In genomic region chr9:113011911-113012381, GRCh38 we compare ENCODE assay signal across 1 cellular context.
TF ChIP-seq lines count a peak whose summit lies in the region.

Gene ZNF883 (minus strand): TSS chr9:113012192.

TF ChIP-seq in HepG2, 621 proteins besides CTCF, POLR2A, EP300 and RAD21 (continued from another document and continues in another):
- no peak for TF ChIP-seq ZNF318 (CRISPR knock-in tag; IDR thresholded peaks at IDR 0.05)
- no peak for TF ChIP-seq ZNF749 (CRISPR knock-in tag; IDR thresholded peaks at IDR 0.05; ENCODE audit: borderline replicate concordance)
- TF ChIP-seq ZNF777 (CRISPR knock-in tag; IDR thresholded peaks at IDR 0.05), result no peak
- 0 out of 2 replicates have a peak, but pooled peaks have one; percentile 29 for TF ChIP-seq HOMEZ (CRISPR knock-in tag; IDR thresholded peaks at IDR 0.05; ENCODE audit: low read depth)
- TF ChIP-seq SOX13 (IDR thresholded peaks at IDR 0.05), result no peak
- no peak for TF ChIP-seq SOX13 (CRISPR knock-in tag; conservative IDR thresholded peaks at IDR 0.05 in 1 of 2, IDR thresholded peaks at IDR 0.05 in 1 of 2)
- TF ChIP-seq NCOA2 (CRISPR knock-in tag; IDR thresholded peaks at IDR 0.05), result 0 out of 2 replicates have a peak, but pooled peaks have one; percentile 10
- no peak for TF ChIP-seq ZBTB7B (CRISPR knock-in tag; IDR thresholded peaks at IDR 0.05)
- TF ChIP-seq HNF1A (IDR thresholded peaks at IDR 0.05; ENCODE audit: low read depth), result no peak
- TF ChIP-seq HNF1A (CRISPR knock-in tag; IDR thresholded peaks at IDR 0.05; ENCODE audit: borderline replicate concordance), result no peak
- TF ChIP-seq ZMAT5 (CRISPR knock-in tag; IDR thresholded peaks at IDR 0.05; ENCODE audit: borderline replicate concordance, low read depth), result no peak
- no peak for TF ChIP-seq SNAPC4 (CRISPR knock-in tag; IDR thresholded peaks at IDR 0.05)
- TF ChIP-seq SMAD9 (CRISPR knock-in tag; IDR thresholded peaks at IDR 0.05), result no peak
- TF ChIP-seq U2AF1 (optimal IDR thresholded peaks at IDR 0.05; ENCODE audit: low read depth, low read length), result no peak
- no peak for TF ChIP-seq ZNF557 (CRISPR knock-in tag; IDR thresholded peaks at IDR 0.05)
- TF ChIP-seq ZNF570 (CRISPR knock-in tag; IDR thresholded peaks at IDR 0.05; ENCODE audit: borderline replicate concordance), result no peak
- no peak for TF ChIP-seq ZNF10 (CRISPR knock-in tag; IDR thresholded peaks at IDR 0.05; ENCODE audit: borderline replicate concordance, low read depth)
- no peak for TF ChIP-seq ZNF790 (CRISPR knock-in tag; IDR thresholded peaks at IDR 0.05; ENCODE audit: borderline replicate concordance)
- no peak for TF ChIP-seq ATRX (CRISPR knock-in tag; IDR thresholded peaks at IDR 0.05; ENCODE audit: borderline replicate concordance)
- TF ChIP-seq ZNF513 (CRISPR knock-in tag; conservative IDR thresholded peaks at IDR 0.05), result no peak
- TF ChIP-seq SIX4 (CRISPR knock-in tag; IDR thresholded peaks at IDR 0.05), result no peak
- TF ChIP-seq TFDP1 (CRISPR knock-in tag; IDR thresholded peaks at IDR 0.05; ENCODE audit: borderline replicate concordance), result peak; percentile 68; the same call in 1 of the 2 replicates
- no peak for TF ChIP-seq SETDB1 (CRISPR knock-in tag; IDR thresholded peaks at IDR 0.05; ENCODE audit: borderline replicate concordance)
- no peak; the same call in 1 of the 2 replicates for TF ChIP-seq E2F1 (CRISPR knock-in tag; IDR thresholded peaks at IDR 0.05)
- TF ChIP-seq IKZF4 (CRISPR knock-in tag; IDR thresholded peaks at IDR 0.05; ENCODE audit: borderline replicate concordance, low read depth, not compliant biosample characterization), result no peak
- no peak for TF ChIP-seq ZFP36 (IDR thresholded peaks at IDR 0.05; ENCODE audit: borderline replicate concordance, low read depth, low read length, partially characterized antibody)
- no peak for TF ChIP-seq CENPX (CRISPR knock-in tag; IDR thresholded peaks at IDR 0.05)
- TF ChIP-seq, protein P1, sequence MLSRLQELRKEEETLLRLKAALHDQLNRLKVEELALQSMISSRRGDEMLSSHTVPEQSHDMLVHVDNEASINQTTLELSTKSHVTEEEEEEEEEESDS (CRISPR knock-in tag; IDR thresholded peaks at IDR 0.05; ENCODE audit: borderline replicate concordance), result no peak
